In the genomic region with DNA sequence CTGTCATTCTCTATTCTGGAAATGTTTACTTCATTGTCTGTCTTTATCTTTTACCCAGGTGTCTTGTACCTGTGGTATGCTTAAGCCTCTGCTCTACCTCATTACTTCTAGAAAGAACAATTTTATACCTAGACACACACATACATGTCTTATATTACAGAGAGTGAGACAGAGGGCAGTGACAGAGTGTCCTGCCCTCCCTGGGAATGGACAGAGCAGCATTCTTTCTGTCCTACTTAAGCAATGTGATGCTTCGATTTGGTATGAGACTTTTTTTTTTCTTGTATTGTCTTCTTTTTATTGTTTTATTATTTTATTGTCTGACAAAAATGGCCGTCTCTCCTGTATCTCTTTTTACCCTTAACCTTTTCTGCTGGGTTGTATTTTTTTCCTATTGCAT, we compare ENCODE assay signal across 1 cellular context.
TF ChIP-seq lines count a peak whose summit lies in the region.

No MANE protein-coding gene starts in this region.

TF ChIP-seq in GM23338, 12 proteins besides CTCF, POLR2A, EP300 and RAD21 (continued from another document):
- TF ChIP-seq, protein P1, sequence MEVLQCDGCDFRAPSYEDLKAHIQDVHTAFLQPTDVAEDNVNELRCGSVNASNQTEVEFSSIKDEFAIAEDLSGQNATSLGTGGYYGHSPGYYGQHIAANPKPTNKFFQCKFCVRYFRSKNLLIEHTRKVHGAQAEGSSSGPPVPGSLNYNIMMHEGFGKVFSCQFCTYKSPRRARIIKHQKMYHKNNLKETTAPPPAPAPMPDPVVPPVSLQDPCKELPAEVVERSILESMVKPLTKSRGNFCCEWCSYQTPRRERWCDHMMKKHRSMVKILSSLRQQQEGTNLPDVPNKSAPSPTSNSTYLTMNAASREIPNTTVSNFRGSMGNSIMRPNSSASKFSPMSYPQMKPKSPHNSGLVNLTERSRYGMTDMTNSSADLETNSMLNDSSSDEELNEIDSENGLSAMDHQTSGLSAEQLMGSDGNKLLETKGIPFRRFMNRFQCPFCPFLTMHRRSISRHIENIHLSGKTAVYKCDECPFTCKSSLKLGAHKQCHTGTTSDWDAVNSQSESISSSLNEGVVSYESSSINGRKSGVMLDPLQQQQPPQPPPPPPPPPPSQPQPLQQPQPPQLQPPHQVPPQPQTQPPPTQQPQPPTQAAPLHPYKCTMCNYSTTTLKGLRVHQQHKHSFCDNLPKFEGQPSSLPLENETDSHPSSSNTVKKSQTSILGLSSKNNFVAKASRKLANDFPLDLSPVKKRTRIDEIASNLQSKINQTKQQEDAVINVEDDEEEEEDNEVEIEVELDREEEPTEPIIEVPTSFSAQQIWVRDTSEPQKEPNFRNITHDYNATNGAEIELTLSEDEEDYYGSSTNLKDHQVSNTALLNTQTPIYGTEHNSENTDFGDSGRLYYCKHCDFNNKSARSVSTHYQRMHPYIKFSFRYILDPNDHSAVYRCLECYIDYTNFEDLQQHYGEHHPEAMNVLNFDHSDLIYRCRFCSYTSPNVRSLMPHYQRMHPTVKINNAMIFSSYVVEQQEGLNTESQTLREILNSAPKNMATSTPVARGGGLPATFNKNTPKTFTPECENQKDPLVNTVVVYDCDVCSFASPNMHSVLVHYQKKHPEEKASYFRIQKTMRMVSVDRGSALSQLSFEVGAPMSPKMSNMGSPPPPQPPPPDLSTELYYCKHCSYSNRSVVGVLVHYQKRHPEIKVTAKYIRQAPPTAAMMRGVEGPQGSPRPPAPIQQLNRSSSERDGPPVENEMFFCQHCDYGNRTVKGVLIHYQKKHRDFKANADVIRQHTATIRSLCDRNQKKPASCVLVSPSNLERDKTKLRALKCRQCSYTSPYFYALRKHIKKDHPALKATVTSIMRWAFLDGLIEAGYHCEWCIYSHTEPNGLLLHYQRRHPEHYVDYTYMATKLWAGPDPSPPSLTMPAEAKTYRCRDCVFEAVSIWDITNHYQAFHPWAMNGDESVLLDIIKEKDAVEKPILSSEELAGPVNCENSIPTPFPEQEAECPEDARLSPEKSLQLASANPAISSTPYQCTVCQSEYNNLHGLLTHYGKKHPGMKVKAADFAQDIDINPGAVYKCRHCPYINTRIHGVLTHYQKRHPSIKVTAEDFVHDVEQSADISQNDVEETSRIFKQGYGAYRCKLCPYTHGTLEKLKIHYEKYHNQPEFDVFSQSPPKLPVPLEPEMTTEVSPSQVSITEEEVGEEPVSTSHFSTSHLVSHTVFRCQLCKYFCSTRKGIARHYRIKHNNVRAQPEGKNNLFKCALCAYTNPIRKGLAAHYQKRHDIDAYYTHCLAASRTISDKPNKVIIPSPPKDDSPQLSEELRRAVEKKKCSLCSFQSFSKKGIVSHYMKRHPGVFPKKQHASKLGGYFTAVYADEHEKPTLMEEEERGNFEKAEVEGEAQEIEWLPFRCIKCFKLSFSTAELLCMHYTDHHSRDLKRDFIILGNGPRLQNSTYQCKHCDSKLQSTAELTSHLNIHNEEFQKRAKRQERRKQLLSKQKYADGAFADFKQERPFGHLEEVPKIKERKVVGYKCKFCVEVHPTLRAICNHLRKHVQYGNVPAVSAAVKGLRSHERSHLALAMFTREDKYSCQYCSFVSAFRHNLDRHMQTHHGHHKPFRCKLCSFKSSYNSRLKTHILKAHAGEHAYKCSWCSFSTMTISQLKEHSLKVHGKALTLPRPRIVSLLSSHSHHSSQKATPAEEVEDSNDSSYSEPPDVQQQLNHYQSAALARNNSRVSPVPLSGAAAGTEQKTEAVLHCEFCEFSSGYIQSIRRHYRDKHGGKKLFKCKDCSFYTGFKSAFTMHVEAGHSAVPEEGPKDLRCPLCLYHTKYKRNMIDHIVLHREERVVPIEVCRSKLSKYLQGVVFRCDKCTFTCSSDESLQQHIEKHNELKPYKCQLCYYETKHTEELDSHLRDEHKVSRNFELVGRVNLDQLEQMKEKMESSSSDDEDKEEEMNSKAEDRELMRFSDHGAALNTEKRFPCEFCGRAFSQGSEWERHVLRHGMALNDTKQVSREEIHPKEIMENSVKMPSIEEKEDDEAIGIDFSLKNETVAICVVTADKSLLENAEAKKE (CRISPR knock-in tag; IDR thresholded peaks at IDR 0.05), result no peak
- TF ChIP-seq ZNF114 (CRISPR knock-in tag; IDR thresholded peaks at IDR 0.05), result no peak
- TF ChIP-seq CREB1 (CRISPR knock-in tag; IDR thresholded peaks at IDR 0.05; ENCODE audit: low read depth), result no peak
- no peak for TF ChIP-seq EZH2 (IDR thresholded peaks at IDR 0.05; ENCODE audit: low read depth, unreplicated experiment)
- TF ChIP-seq, protein P2, sequence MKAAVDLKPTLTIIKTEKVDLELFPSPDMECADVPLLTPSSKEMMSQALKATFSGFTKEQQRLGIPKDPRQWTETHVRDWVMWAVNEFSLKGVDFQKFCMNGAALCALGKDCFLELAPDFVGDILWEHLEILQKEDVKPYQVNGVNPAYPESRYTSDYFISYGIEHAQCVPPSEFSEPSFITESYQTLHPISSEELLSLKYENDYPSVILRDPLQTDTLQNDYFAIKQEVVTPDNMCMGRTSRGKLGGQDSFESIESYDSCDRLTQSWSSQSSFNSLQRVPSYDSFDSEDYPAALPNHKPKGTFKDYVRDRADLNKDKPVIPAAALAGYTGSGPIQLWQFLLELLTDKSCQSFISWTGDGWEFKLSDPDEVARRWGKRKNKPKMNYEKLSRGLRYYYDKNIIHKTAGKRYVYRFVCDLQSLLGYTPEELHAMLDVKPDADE (IDR thresholded peaks at IDR 0.05), result no peak
- TF ChIP-seq, protein P3, sequence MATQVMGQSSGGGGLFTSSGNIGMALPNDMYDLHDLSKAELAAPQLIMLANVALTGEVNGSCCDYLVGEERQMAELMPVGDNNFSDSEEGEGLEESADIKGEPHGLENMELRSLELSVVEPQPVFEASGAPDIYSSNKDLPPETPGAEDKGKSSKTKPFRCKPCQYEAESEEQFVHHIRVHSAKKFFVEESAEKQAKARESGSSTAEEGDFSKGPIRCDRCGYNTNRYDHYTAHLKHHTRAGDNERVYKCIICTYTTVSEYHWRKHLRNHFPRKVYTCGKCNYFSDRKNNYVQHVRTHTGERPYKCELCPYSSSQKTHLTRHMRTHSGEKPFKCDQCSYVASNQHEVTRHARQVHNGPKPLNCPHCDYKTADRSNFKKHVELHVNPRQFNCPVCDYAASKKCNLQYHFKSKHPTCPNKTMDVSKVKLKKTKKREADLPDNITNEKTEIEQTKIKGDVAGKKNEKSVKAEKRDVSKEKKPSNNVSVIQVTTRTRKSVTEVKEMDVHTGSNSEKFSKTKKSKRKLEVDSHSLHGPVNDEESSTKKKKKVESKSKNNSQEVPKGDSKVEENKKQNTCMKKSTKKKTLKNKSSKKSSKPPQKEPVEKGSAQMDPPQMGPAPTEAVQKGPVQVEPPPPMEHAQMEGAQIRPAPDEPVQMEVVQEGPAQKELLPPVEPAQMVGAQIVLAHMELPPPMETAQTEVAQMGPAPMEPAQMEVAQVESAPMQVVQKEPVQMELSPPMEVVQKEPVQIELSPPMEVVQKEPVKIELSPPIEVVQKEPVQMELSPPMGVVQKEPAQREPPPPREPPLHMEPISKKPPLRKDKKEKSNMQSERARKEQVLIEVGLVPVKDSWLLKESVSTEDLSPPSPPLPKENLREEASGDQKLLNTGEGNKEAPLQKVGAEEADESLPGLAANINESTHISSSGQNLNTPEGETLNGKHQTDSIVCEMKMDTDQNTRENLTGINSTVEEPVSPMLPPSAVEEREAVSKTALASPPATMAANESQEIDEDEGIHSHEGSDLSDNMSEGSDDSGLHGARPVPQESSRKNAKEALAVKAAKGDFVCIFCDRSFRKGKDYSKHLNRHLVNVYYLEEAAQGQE (IDR thresholded peaks at IDR 0.05; ENCODE audit: unreplicated experiment), result no peak
